8 cellular contexts compared by ENCODE assay signal in genomic region chr1:66333463-66334232, GRCh38.
A peak's percentile ranks its signal among the peaks of the same experiment; 100 is the strongest.
DNase-seq lines count a peak whose midpoint lies in the region; ATAC-seq and TF ChIP-seq lines count a peak whose summit lies in the region.

No MANE protein-coding gene starts in this region.

- TF ChIP-seq CTCF in GM06990 (IDR thresholded peaks at IDR 0.05; ENCODE audit: insufficient read depth, low read length, poor library complexity, severe bottlenecking) (no peak), fibroblast of pulmonary artery (IDR thresholded peaks at IDR 0.05; ENCODE audit: low read length, missing control alignments) (no peak), sigmoid colon (IDR thresholded peaks at IDR 0.05) (no peak)

- H3K36me3 ChIP-seq in GM06990 (ENCODE audit: control insufficient read depth, insufficient read depth, low read length) (no peaks in the 10 kb centered on the region), SJSA1 (peaks cover 15% of the 10 kb centered on the region; the same call in 1 of the 2 replicates), sigmoid colon (no peaks in the 10 kb centered on the region)

- H3K9me3 ChIP-seq in SJSA1 (replicated peaks) (no peaks in the 10 kb centered on the region), sigmoid colon (no peaks in the 10 kb centered on the region)

- peak overlapping the region; percentile 89 for H3K4me3 ChIP-seq in GM06990 (replicated peaks; ENCODE audit: low read depth, low read length)
- peak overlapping the region; percentile 43 for H3K4me3 ChIP-seq in SJSA1
- H3K4me3 ChIP-seq in fibroblast of pulmonary artery (replicated peaks; ENCODE audit: low read depth, low read length): peak overlapping the region; percentile 62
- peak overlapping the region in 3 of 4 donors; percentile 1 to 54 (median 51) for H3K4me3 ChIP-seq in sigmoid colon

- no peak for ATAC-seq in HG02852 (IDR thresholded peaks at IDR 0.05; ENCODE audit: unreplicated experiment)

- H3K4me1 ChIP-seq in SJSA1 (replicated peaks) (peaks cover 49% of the 10 kb centered on the region), sigmoid colon (peaks cover 0 to 46% (median 34%) of the 10 kb centered on the region in 4 donors)

- H3K27ac ChIP-seq in SJSA1 (no peak overlapping the region), sigmoid colon (peak overlapping the region; percentile 73 to 89 (median 80))

- DNase-seq in GM06990 (ENCODE audit: extremely low read depth, insufficient read length) (no peak), SJSA1 (ENCODE audit: low read depth in 1 of 2, low spot score in 2 of 2) (no peak), fibroblast of pulmonary artery (ENCODE audit: low read depth) (peak; percentile 69), sigmoid colon (no peak), OCI-M1 (lab: John Stamatoyannopoulos, UW) (no peak), middle frontal gyrus (ENCODE audit: extremely low spot score, low spot score) (no peak), kidney glomerular epithelial cell (lab: John Stamatoyannopoulos, UW) (no peak)

- WGBS in sigmoid colon, 2 donors: 26 to 30% methylated on average over 4 of the region's 4 CpGs

- TF ChIP-seq POLR2A in sigmoid colon (IDR thresholded peaks at IDR 0.05): no peak

- no peaks in the 10 kb centered on the region for H3K27me3 ChIP-seq in GM06990 (replicated peaks; ENCODE audit: control insufficient read depth, insufficient read depth, low read length)
- H3K27me3 ChIP-seq in SJSA1 (replicated peaks): no peaks in the 10 kb centered on the region
- no peaks in the 10 kb centered on the region for H3K27me3 ChIP-seq in sigmoid colon

- no peak for TF ChIP-seq EP300 in sigmoid colon (IDR thresholded peaks at IDR 0.05)

- intact Hi-C loops in sigmoid colon (cut with DNase I): loop anchor here (5.0 kb wide), 1 partner anchor 114 kb away; no protein-coding TSS in a partner anchor
